ENCODE assay signal across 16 cellular contexts in genomic region chr18:70640336-70640887, GRCh38.
"Had no signal": no experiment of that assay in that cellular context is flagged by ENCODE, and none has a peak within 500 bp of the region (broad histone marks: within the 10 kb centered on the region; RNA-seq: fewer than 3 reads in every experiment).

No MANE protein-coding gene starts in this region.

- FAIRE-seq: astrocyte, bronchial epithelial cell, TTC549 had no signal

- ATAC-seq: gastrocnemius medialis, heart right ventricle, left colon, sciatic nerve, WTC11 had no signal

- H3K4me1 Mint-ChIP-seq: mesothelial cell of epicardium, WTC11 had no signal

- DNase-seq: activated CD4-positive, alpha-beta T cell treated with anti-CD3 and anti-CD28 coated beads for 48 hours; activated CD8-positive, alpha-beta memory T cell treated with anti-CD3 and anti-CD28 coated beads for 24 hours; erythroblast; gastrocnemius medialis; heart right ventricle; left colon; ovary; stomach; testis had no signal

- H3K4me3 Mint-ChIP-seq: mesothelial cell of epicardium, WTC11 had no signal

- H3K9me3 ChIP-seq: gastrocnemius medialis, ovary, testis had no signal

- H3K36me3 Mint-ChIP-seq: mesothelial cell of epicardium had no signal

- H3K27ac Mint-ChIP-seq: activated T-helper 2 cell treated with anti-CD3 and anti-CD28 coated beads, Interferon-gamma antibody, Interleukin-2, Interleukin-4, amounts not matched to agents 10 μg/mL and 5 μg/mL and 100 μg/mL, durations not matched to agents 14 hours and 24 hours and 36 hours; mesothelial cell of epicardium; WTC11 had no signal
